ENCODE assay signal across 17 cellular contexts in the genomic region with DNA sequence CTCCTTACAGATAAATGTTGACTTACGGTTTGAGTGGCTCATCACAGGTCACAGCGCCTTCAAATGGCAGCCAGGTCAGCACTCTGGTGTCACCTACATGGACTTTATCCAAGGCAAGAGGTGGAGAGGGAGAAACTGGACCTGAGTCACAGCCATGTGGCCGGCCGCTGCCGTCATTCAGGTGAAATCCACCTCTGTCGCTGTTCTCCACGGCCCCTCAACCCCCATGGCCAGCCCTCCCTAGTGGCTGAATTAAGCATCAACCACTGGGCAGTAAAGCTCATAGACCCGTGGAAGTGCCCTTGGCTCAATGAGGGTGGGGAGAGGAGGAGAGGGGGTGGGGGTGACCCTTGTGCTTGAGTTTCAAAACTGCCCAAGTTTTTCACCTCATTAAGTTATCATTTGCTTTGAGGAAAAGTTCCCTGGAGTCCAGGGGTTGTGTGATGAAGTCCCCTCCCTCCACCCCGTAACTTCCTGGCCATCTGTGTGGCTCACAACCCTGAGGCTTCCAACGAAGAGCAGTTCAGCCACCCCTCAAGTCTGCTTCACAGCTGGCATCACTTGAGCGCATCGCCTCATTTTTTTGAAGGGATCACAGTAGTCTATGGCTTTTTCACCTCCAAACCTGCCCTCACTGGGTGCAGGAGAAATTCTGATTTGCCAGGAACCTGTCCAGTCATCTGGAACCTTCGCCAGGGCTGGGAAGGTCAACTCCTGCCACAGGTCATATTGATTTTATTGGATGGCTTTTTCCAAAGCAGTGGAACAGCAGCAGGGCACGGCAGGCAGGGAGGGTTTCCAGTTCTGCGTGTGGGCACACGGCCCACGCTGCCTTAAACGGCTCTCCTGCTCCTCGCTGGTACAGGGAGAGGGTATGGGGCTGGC. TPM values are rescaled to one million over a fixed set of nuclear protein-coding genes. Genes with fewer than 3 reads are reported as not detected.
DNase-seq lines count a peak whose midpoint lies in the region; ATAC-seq, FAIRE-seq and TF ChIP-seq lines count a peak whose summit lies in the region.
"Had no signal": no experiment of that assay in that cellular context is flagged by ENCODE, and none has a peak within 500 bp of the region (broad histone marks: within the 10 kb centered on the region; RNA-seq: fewer than 3 reads in every experiment).

No MANE protein-coding gene starts in this region.

- H3K9ac ChIP-seq in H9 (ENCODE audit: extremely low read depth, insufficient read length, low read length) (no peak overlapping the region), K562 (ENCODE audit: insufficient read depth in 1 of 2, low read depth in 2 of 2, low read length in 2 of 2) (no peak overlapping the region)

- H2BK5ac ChIP-seq in H9 (ENCODE audit: insufficient read length, low read length) = no peak overlapping the region

- no peak overlapping the region for H3K4ac ChIP-seq in H9 (ENCODE audit: low read depth, low read length)

- H2BK120ac ChIP-seq in H9 (ENCODE audit: low read depth, low read length, poor library complexity, severe bottlenecking) = no peak overlapping the region

- H3K27ac Mint-ChIP-seq in H9 = no peak overlapping the region; a peak in 1 of 7 replicates
- no peak overlapping the region for H3K27ac Mint-ChIP-seq in T-helper 2 cell treated with Interferon-gamma antibody and Interleukin-4, amounts not matched to agents 5 μg/mL and 100 μg/mL, for 36 hours
- H3K27ac Mint-ChIP-seq: CD8-positive, alpha-beta memory T cell had no signal

- no peaks in the 10 kb centered on the region for H3K36me3 ChIP-seq in K562 (ENCODE audit: control insufficient read depth, insufficient read depth, low read length)
- H3K36me3 ChIP-seq: BE2C, HAP-1 had no signal

- H3K4me2 ChIP-seq in H9 (ENCODE audit: insufficient read depth, insufficient read length, low read length) (no peak overlapping the region), K562 (ENCODE audit: insufficient read depth, low read length) (no peak overlapping the region)

- no peak overlapping the region for H2AK5ac ChIP-seq in H9 (ENCODE audit: insufficient read length, low read length)

- H2AFZ ChIP-seq in H9 (ENCODE audit: low read length) (no peak overlapping the region), K562 (ENCODE audit: low read depth, low read length) (no peak overlapping the region)

- TF ChIP-seq CTCF in H9 (conservative IDR thresholded peaks at IDR 0.05) = peak; percentile 44
- TF ChIP-seq CTCF in K562 (IDR thresholded peaks at IDR 0.05 in 2 of 3, conservative IDR thresholded peaks at IDR 0.05 in 1 of 3; ENCODE audit: insufficient read depth in 2 of 3, low read depth in 1 of 3, low read length in 3 of 3) = peak in 2 of 3 experiments; percentile 13 to 70; a peak in 3 of 6 replicates

- H3K14ac ChIP-seq in H9 (ENCODE audit: insufficient read depth, low read length) = no peak overlapping the region

- H3K9me3 ChIP-seq in H9 (ENCODE audit: control insufficient read depth, low read depth, low read length) = no peaks in the 10 kb centered on the region
- H3K9me3 ChIP-seq in K562 (replicated peaks; ENCODE audit: control insufficient read depth, insufficient read depth, low read depth, low read length) = no peaks in the 10 kb centered on the region
- H3K9me3 ChIP-seq: BE2C, HAP-1 had no signal

- H3K4me3 ChIP-seq in K562 = no peak overlapping the region
- H3K4me3 ChIP-seq: HAP-1 had no signal

- WGBS in H9 (ENCODE audit: extremely low coverage, insufficient read length, low lambda C conversion rate) = no CpG with 5 or more reads among the region's 19 CpGs
- WGBS in K562 (ENCODE audit: insufficient coverage, low coverage, missing lambda C conversion rate) = 6% methylated on average over 18 of the region's 19 CpGs

- no peak for TF ChIP-seq EP300 in K562 (IDR thresholded peaks at IDR 0.05; ENCODE audit: low read length)

- intact Hi-C loops in K562 (cut with micrococcal nuclease) = no loop called here

- no peak overlapping the region for H3K4me3 Mint-ChIP-seq in H9
- H3K4me3 Mint-ChIP-seq in T-helper 2 cell treated with Interferon-gamma antibody and Interleukin-4, amounts not matched to agents 5 μg/mL and 100 μg/mL, for 36 hours = no peak overlapping the region
- H3K4me3 Mint-ChIP-seq: CD8-positive, alpha-beta memory T cell had no signal

- in situ Hi-C loops in K562 (cut with MboI) = no loop called here

- POLR2A ChIA-PET in K562 (lab: Yijun Ruan, JAX) = interaction anchor here (0.6 kb wide), 1 partner anchor 266 kb away, joined by 3 read pairs; no protein-coding TSS in a partner anchor

- no peak for TF ChIP-seq POLR2A in K562 (conservative IDR thresholded peaks at IDR 0.05)

- no peak overlapping the region for H4K5ac ChIP-seq in H9 (ENCODE audit: insufficient read length, low read depth, low read length)

- no peak overlapping the region for H2BK15ac ChIP-seq in H9 (ENCODE audit: low read depth, low read length)

- H3K4me1 Mint-ChIP-seq in H9 = no peaks in the 10 kb centered on the region
- H3K4me1 Mint-ChIP-seq in T-helper 2 cell treated with Interferon-gamma antibody and Interleukin-4, amounts not matched to agents 5 μg/mL and 100 μg/mL, for 36 hours (ENCODE audit: low read depth) = no peaks in the 10 kb centered on the region
- H3K4me1 Mint-ChIP-seq: CD8-positive, alpha-beta memory T cell had no signal

- no peak overlapping the region for H2BK12ac ChIP-seq in H9 (ENCODE audit: insufficient read length, low read depth, low read length)

- H3K4me1 ChIP-seq in H9 (ENCODE audit: insufficient read depth, low read length) (no peaks in the 10 kb centered on the region; the same call in 1 of the 2 replicates), K562 (replicated peaks in 1 of 2; ENCODE audit: control insufficient read depth in 2 of 2, insufficient read depth in 2 of 2, low read length in 2 of 2) (no peaks in the 10 kb centered on the region; a peak in 1 of 5 replicates)
- H3K4me1 ChIP-seq: BE2C, HAP-1 had no signal

- ATAC-seq in K562 = peak; percentile 65
- ATAC-seq in GM21737 (IDR thresholded peaks at IDR 0.05; ENCODE audit: unreplicated experiment) = no peak

- no peak for TF ChIP-seq RAD21 in K562 (CRISPR knock-in tag; conservative IDR thresholded peaks at IDR 0.05 in 1 of 2, IDR thresholded peaks at IDR 0.05 in 1 of 2)

- H3K9me3 Mint-ChIP-seq in H9 = peaks cover 2 to 5% of the 10 kb centered on the region in 2 experiments; a peak in 4 of 5 replicates
- H3K9me3 Mint-ChIP-seq in T-helper 2 cell treated with Interferon-gamma antibody and Interleukin-4, amounts not matched to agents 5 μg/mL and 100 μg/mL, for 36 hours = no peaks in the 10 kb centered on the region

- DNase-seq in H9 (no peak), K562 (ENCODE audit: extremely low read depth in 1 of 4, low spot score in 3 of 4) (peak in 3 of 4 experiments; percentile 21 to 23 (median 22)), kidney tubule cell (ENCODE audit: low spot score) (peak; percentile 76), renal cortical epithelial cell (ENCODE audit: low read depth) (peak; percentile 32), HuH-7 (ENCODE audit: low spot score) (no peak)
- no peak for DNase-seq in T-helper 2 cell treated with Interferon-gamma antibody and Interleukin-4, amounts not matched to agents 5 μg/mL and 100 μg/mL, for 36 hours (ENCODE audit: low spot score)
- DNase-seq: BE2C; CD8-positive, alpha-beta memory T cell; KG1; NCI-H1048; NCI-H1694 treated with DMSO at 0.1 percent for 48 hours; NCI-H82; SIG-M5 had no signal

- peaks cover 26% of the 10 kb centered on the region for H3K27me3 Mint-ChIP-seq in H9 (ENCODE audit: low read depth)
- H3K27me3 Mint-ChIP-seq in T-helper 2 cell treated with Interferon-gamma antibody and Interleukin-4, amounts not matched to agents 5 μg/mL and 100 μg/mL, for 36 hours (ENCODE audit: low read depth) = peaks cover 18% of the 10 kb centered on the region

- no peak overlapping the region for H4K8ac ChIP-seq in H9 (replicated peaks; ENCODE audit: insufficient read length, low read depth, low read length)

- H3K79me1 ChIP-seq in H9 (ENCODE audit: insufficient read depth, low read depth, low read length, poor library complexity, severe bottlenecking) = no peaks in the 10 kb centered on the region

- H3K79me2 ChIP-seq in H9 (ENCODE audit: insufficient read depth, low read length) (no peaks in the 10 kb centered on the region), K562 (ENCODE audit: control insufficient read depth, insufficient read depth, low read length) (no peaks in the 10 kb centered on the region)

- CTCF ChIA-PET in K562 (lab: Yijun Ruan, JAX; ENCODE audit: low intra/inter-chr PET ratio) = no interaction called here

- no peak overlapping the region for H4K91ac ChIP-seq in H9 (ENCODE audit: insufficient read length, low read depth, low read length)

- H3K27me3 ChIP-seq in H9 (ENCODE audit: insufficient read depth, low read length) = no peaks in the 10 kb centered on the region
- H3K27me3 ChIP-seq in K562 (ENCODE audit: control insufficient read depth in 2 of 2, insufficient read depth in 2 of 2, low read length in 2 of 2) = peaks cover 6 to 50% of the 10 kb centered on the region in 2 experiments; a peak in 4 of 5 replicates
- H3K27me3 ChIP-seq: BE2C had no signal

- no peaks in the 10 kb centered on the region for H3K9me1 ChIP-seq in K562 (ENCODE audit: control insufficient read depth, insufficient read depth, low read length)

- no TSS peak for BruUV-seq in K562 (replicated peaks; lab: Mats Ljungman, UMichigan)

- no peak overlapping the region for H2BK20ac ChIP-seq in H9 (ENCODE audit: low read depth, low read length, poor library complexity, severe bottlenecking)

- H3K36me3 Mint-ChIP-seq in H9 (ENCODE audit: insufficient read depth in 1 of 3, low read depth in 3 of 3) = peaks cover 0 to 5% (median under 1%) of the 10 kb centered on the region in 3 experiments; a peak in 2 of 7 replicates
- no peaks in the 10 kb centered on the region for H3K36me3 Mint-ChIP-seq in T-helper 2 cell treated with Interferon-gamma antibody and Interleukin-4, amounts not matched to agents 5 μg/mL and 100 μg/mL, for 36 hours (ENCODE audit: low read depth)

- H3K27ac ChIP-seq in H9 (ENCODE audit: insufficient read length, low read depth, low read length) (no peak overlapping the region), K562 (ENCODE audit: extremely low read depth, low read depth, low read length) (no peak overlapping the region)

- no peak overlapping the region for H3K56ac ChIP-seq in H9 (ENCODE audit: insufficient read length, low read depth, low read length)

- H3K23me2 ChIP-seq in H9 (ENCODE audit: insufficient read length, low read depth, low read length, poor library complexity, severe bottlenecking) = no peaks in the 10 kb centered on the region

- FAIRE-seq in K562 (lab: Jason Lieb, UNC) = no peak
- FAIRE-seq: RCC 7860 had no signal

- no peak overlapping the region for H3T11ph ChIP-seq in H9 (ENCODE audit: low read length)

- H4K20me1 ChIP-seq in H9 (ENCODE audit: control insufficient read depth, insufficient read depth, insufficient read length) (no peaks in the 10 kb centered on the region), K562 (replicated peaks; ENCODE audit: control insufficient read depth, insufficient read depth, low read length) (no peaks in the 10 kb centered on the region; the same call in 1 of the 2 replicates)

- no peak overlapping the region for H3K23ac ChIP-seq in H9 (ENCODE audit: insufficient read length, low read depth, low read length)

- no peak overlapping the region for H3K18ac ChIP-seq in H9 (ENCODE audit: insufficient read length, low read depth, low read length)

RNA-seq across cellular contexts. Expression of a gene that starts 43.5 kb away (rescaled TPM):
- total RNA-seq in H9 (2021) = 0.68 and 1.1 TPM in 2 replicates
- not detected in 2 replicates for total RNA-seq in K562 (2011; cell fraction: chromatin; rRNA removed; ENCODE audit: low replicate concordance)
- 0.33 TPM in 1 of 2 replicates, not detected in the other for total RNA-seq in K562 (2011; cell fraction: nucleolus; rRNA removed)
- total RNA-seq in K562 (2011; cell fraction: nucleoplasm; rRNA removed) = not detected in 2 replicates
- not detected in 2 replicates for total RNA-seq in K562 (2014; rRNA removed)
- not detected in 2 replicates for total RNA-seq in K562 (2014; rRNA removed; fragmentation: Illumina TruSeq; extraction: Trizol)
- total RNA-seq in K562 (2015; rRNA removed; fragmentation: Illumina TruSeq; extraction: Trizol) = not detected in 2 replicates
- total RNA-seq in K562 (2021) = not detected in 2 replicates
- polyA plus RNA-seq in K562 (2011; rRNA removed) = not detected in 2 replicates
- polyA plus RNA-seq in K562 (2011; cell fraction: cytosol; rRNA removed) = not detected in 2 replicates
- not detected in 2 replicates for polyA plus RNA-seq in K562 (2011; cell fraction: nucleus; rRNA removed)
- 0.03 TPM in 1 of 2 replicates, not detected in the other for polyA plus RNA-seq in K562 (2012)
- not detected in 2 replicates for polyA plus RNA-seq in K562 (2014; fragmentation: Illumina TruSeq; extraction: Trizol)
- polyA plus RNA-seq in K562 (2014; fragmentation: Nextera tagmentation; extraction: Ambion mirVana) = not detected
- not detected in 2 replicates for polyA plus RNA-seq in K562 (2014; rRNA removed)
- not detected in 2 replicates for polyA minus RNA-seq in K562 (2011; rRNA and poly(A)+ RNA removed)
- polyA minus RNA-seq in K562 (2011; cell fraction: cytosol; rRNA and poly(A)+ RNA removed) = not detected in 2 replicates
- polyA minus RNA-seq in K562 (2011; cell fraction: nucleus; rRNA and poly(A)+ RNA removed) = not detected in 2 replicates
- 5.7 and 13.7 TPM in 2 replicates for total RNA-seq in renal cortical epithelial cell
- total RNA-seq: CD8-positive, alpha-beta memory T cell; NCI-H460 had no signal
- polyA plus RNA-seq: CD8-positive, alpha-beta memory T cell had no signal

Comparison
In these comparisons a context has a peak if more than half of its experiments do, and no peak if none do; other contexts are left out.
1. DNase-seq: peak in K562 (3 of 4), kidney tubule cell (single experiment) and renal cortical epithelial cell (single experiment); none in H9 (single experiment), HuH-7 (single experiment) and T-helper 2 cell treated with Interferon-gamma antibody and Interleukin-4, amounts not matched to agents 5 μg/mL and 100 μg/mL, for 36 hours (single experiment).